22 cellular contexts compared by ENCODE assay signal in genomic region chr17:41925991-41926590, GRCh38. TPM values are rescaled to one million over a fixed set of nuclear protein-coding genes. Genes with fewer than 3 reads are reported as not detected.
DNase-seq lines count a peak whose midpoint lies in the region; ATAC-seq, FAIRE-seq and TF ChIP-seq lines count a peak whose summit lies in the region.
"Had no signal": no experiment of that assay in that cellular context is flagged by ENCODE, and none has a peak within 500 bp of the region (broad histone marks: within the 10 kb centered on the region; RNA-seq: fewer than 3 reads in every experiment).

No MANE protein-coding gene starts in this region.

- H3K9me3 ChIP-seq in A549 (no peaks in the 10 kb centered on the region), BLaER1 (no peaks in the 10 kb centered on the region), SK-N-MC (ENCODE audit: low read depth, low read length) (no peaks in the 10 kb centered on the region)
- H3K9me3 ChIP-seq: HAP-1, SJSA1 had no signal

- TF ChIP-seq EP300 in A549 (IDR thresholded peaks at IDR 0.05): no peak

- H3K9ac ChIP-seq in BLaER1 (peak overlapping the region; percentile 18; the same call in 1 of the 2 replicates), SK-N-MC (ENCODE audit: insufficient read length) (no peak overlapping the region)

- H3K36me3 ChIP-seq in BLaER1 (no peaks in the 10 kb centered on the region), SK-N-MC (ENCODE audit: insufficient read depth, low read length) (no peaks in the 10 kb centered on the region)
- H3K36me3 ChIP-seq: HAP-1, SJSA1 had no signal

- TF ChIP-seq RAD21 in A549 (conservative IDR thresholded peaks at IDR 0.05 in 1 of 2, IDR thresholded peaks at IDR 0.05 in 1 of 2): no peak

- no peak overlapping the region for H3K4me3 ChIP-seq in A549
- no peak overlapping the region for H3K4me3 ChIP-seq in BLaER1
- no peak overlapping the region for H3K4me3 ChIP-seq in SK-N-MC
- H3K4me3 ChIP-seq: HAP-1, SJSA1 had no signal

- no peaks in the 10 kb centered on the region for H3K27me3 ChIP-seq in BLaER1
- H3K27me3 ChIP-seq: SJSA1 had no signal

- no peak for TF ChIP-seq CTCF in A549 (IDR thresholded peaks at IDR 0.05)

- CTCF ChIA-PET in A549 (lab: Yijun Ruan, JAX): interaction anchor here (0.6 to 12.8 kb wide), 4 partner anchors 10 to 191 kb away, joined by 3 to 122 read pairs (median 4); partner anchors contain the start of gene CNP

- H4K20me1 ChIP-seq in BLaER1: no peaks in the 10 kb centered on the region

- no peak for FAIRE-seq in A549 (lab: Jason Lieb, UNC)

- DNase-seq in A549 (ENCODE audit: low read depth in 1 of 2, low spot score in 1 of 2) (no peak), SK-N-MC (ENCODE audit: low read depth, low spot score) (no peak), iris pigment epithelial cell (ENCODE audit: low read depth) (peak; percentile 32), ureter (ENCODE audit: low spot score) (no peak), RPMI8226 (no peak), SHP77 treated with DMSO at 0.1 percent for 48 hours (lab: John Stamatoyannopoulos, UW) (no peak)
- DNase-seq in stimulated activated CD4-positive, alpha-beta T cell treated with anti-CD3 and anti-CD28 coated beads, Interleukin-2, amount 100 ng/mL, for 24 hours: no peak
- DNase-seq: ACHN; C1 segment of cervical spinal cord; CD8-positive, alpha-beta T cell; DMS153; MV-4-11; NCI-H1105 treated with DMSO at 0.1 percent for 48 hours; NCI-H2029 treated with DMSO at 0.1 percent for 48 hours; NCI-H226; NCI-H510A treated with DMSO at 0.1 percent for 48 hours; NCI-H748 treated with DMSO at 0.1 percent for 48 hours; NK-92 treated with Interleukin-12 subunit alpha and Interleukin-12 subunit beta, amount 100 ng/mL, for 24 hours had no signal

- TF ChIP-seq POLR2A in A549 (IDR thresholded peaks at IDR 0.05; ENCODE audit: low read length): no peak

- H3K4me1 ChIP-seq in A549 (peaks cover 21% of the 10 kb centered on the region), BLaER1 (peaks cover 96% of the 10 kb centered on the region)

- ATAC-seq in A549: no peak
- ATAC-seq: CD8-positive, alpha-beta T cell; Panc1 had no signal

- POLR2A ChIA-PET in A549 (lab: Yijun Ruan, JAX): no interaction called here

- H3K27ac ChIP-seq in A549 (peak overlapping the region in 1 of 2 experiments; percentile 36; a peak in 3 of 6 replicates), BLaER1 (peak overlapping the region; percentile 15; the same call in 1 of the 2 replicates), SK-N-MC (peak overlapping the region; percentile 46; the same call in 1 of the 2 replicates)
- H3K27ac ChIP-seq: SJSA1 had no signal

- H3K4me2 ChIP-seq in A549 (peak overlapping the region; percentile 14; the same call in 2 of the 3 replicates), BLaER1 (peak overlapping the region; percentile 56)

- 63% methylated on average over 7 of the region's 7 CpGs for WGBS in A549 (ENCODE audit: missing lambda C conversion rate)

TF ChIP-seq in A549, 52 proteins besides CTCF, POLR2A, EP300 and RAD21:
- TF ChIP-seq CEBPB (IDR thresholded peaks at IDR 0.05) (peak; percentile 42 to 58; a peak in 2 of 4 replicates), KDM5A (IDR thresholded peaks at IDR 0.05) (no peak)

RNA-seq across cellular contexts. Expression of gene ODAD4, which starts 4.3 kb away (rescaled TPM):
- polyA plus RNA-seq in A549 (2011; rRNA removed) (2.0 and 2.3 TPM in 2 replicates), A549 (2017; fragmentation: RNase III; extraction: RNeasy Plus Mini Kit Qiagen cat#74134 plus additional on column Dnase treatment) (2.2 to 2.5 TPM (median 2.3 TPM) in 3 replicates)
- 0.47 and 0.56 TPM in 2 replicates for polyA plus RNA-seq in A549 (2012; cell fraction: cytosol; rRNA removed)
- 0.64 and 0.80 TPM in 2 replicates for polyA plus RNA-seq in A549 (2012; cell fraction: nucleus; rRNA removed)
- 2.8 TPM in 2 replicates for polyA minus RNA-seq in A549 (2011; rRNA and poly(A)+ RNA removed)
- 0.75 TPM for total RNA-seq in ureter
- total RNA-seq: SJSA1 had no signal

RNA-seq across cellular contexts. Expression of gene ACLY, which starts 7.3 kb away (rescaled TPM):
- polyA plus RNA-seq in A549 (2011; rRNA removed): 367 and 376 TPM in 2 replicates
- polyA plus RNA-seq in A549 (2012; cell fraction: cytosol; rRNA removed): 262 and 313 TPM in 2 replicates
- 414 and 459 TPM in 2 replicates for polyA plus RNA-seq in A549 (2012; cell fraction: nucleus; rRNA removed)
- 337 to 355 TPM (median 344 TPM) in 3 replicates for polyA plus RNA-seq in A549 (2017; fragmentation: RNase III; extraction: RNeasy Plus Mini Kit Qiagen cat#74134 plus additional on column Dnase treatment)
- 672 and 786 TPM in 2 replicates for polyA minus RNA-seq in A549 (2011; rRNA and poly(A)+ RNA removed)
- total RNA-seq in ureter: 94.2 TPM

RNA-seq across cellular contexts. Expression of gene CNP, which starts 40.5 kb away (rescaled TPM):
- polyA plus RNA-seq in A549 (2011; rRNA removed): 38.6 and 49.8 TPM in 2 replicates
- 42.8 and 51.2 TPM in 2 replicates for polyA plus RNA-seq in A549 (2012; cell fraction: cytosol; rRNA removed)
- polyA plus RNA-seq in A549 (2012; cell fraction: nucleus; rRNA removed): 57.8 and 66.7 TPM in 2 replicates
- polyA plus RNA-seq in A549 (2017; fragmentation: RNase III; extraction: RNeasy Plus Mini Kit Qiagen cat#74134 plus additional on column Dnase treatment): 113 to 118 TPM (median 116 TPM) in 3 replicates
- polyA minus RNA-seq in A549 (2011; rRNA and poly(A)+ RNA removed): 133 and 161 TPM in 2 replicates
- 45.7 TPM for total RNA-seq in ureter
